In genomic region chr18:9681217-9681616, GRCh38 we compare ENCODE assay signal across 25 cellular contexts. TPM values are rescaled to one million over a fixed set of nuclear protein-coding genes. Genes with fewer than 3 reads are reported as not detected.
A peak's percentile ranks its signal among the peaks of the same experiment; 100 is the strongest.
DNase-seq lines count a peak whose midpoint lies in the region; ATAC-seq, FAIRE-seq and TF ChIP-seq lines count a peak whose summit lies in the region.
"Had no signal": no experiment of that assay in that cellular context is flagged by ENCODE, and none has a peak within 500 bp of the region (broad histone marks: within the 10 kb centered on the region; RNA-seq: fewer than 3 reads in every experiment).

No MANE protein-coding gene starts in this region.

- no peaks in the 10 kb centered on the region for H3K9me3 ChIP-seq in HCT116 (ENCODE audit: control insufficient read depth in 1 of 2, insufficient read depth in 1 of 2, low read depth in 1 of 2, low read length in 2 of 2)
- no peaks in the 10 kb centered on the region for H3K9me3 ChIP-seq in K562 (replicated peaks; ENCODE audit: control insufficient read depth, insufficient read depth, low read depth, low read length)
- H3K9me3 ChIP-seq in osteoblast (ENCODE audit: low read depth, low read length): no peaks in the 10 kb centered on the region
- H3K9me3 ChIP-seq: Caco-2 had no signal

- H3K9me3 Mint-ChIP-seq in activated CD4-positive, alpha-beta memory T cell treated with anti-CD3 and anti-CD28 coated beads for 36 hours: no peaks in the 10 kb centered on the region
- H3K9me3 Mint-ChIP-seq: CD8-positive, alpha-beta T cell; IgD-negative memory B cell had no signal

- H3K9me1 ChIP-seq in K562 (ENCODE audit: control insufficient read depth, insufficient read depth, low read length): no peaks in the 10 kb centered on the region

- H3K27me3 Mint-ChIP-seq in activated CD4-positive, alpha-beta memory T cell treated with anti-CD3 and anti-CD28 coated beads for 36 hours: peaks cover 17% of the 10 kb centered on the region

- H3K4me3 ChIP-seq in HCT116 (replicated peaks in 1 of 2; ENCODE audit: low read depth in 1 of 2, low read length in 2 of 2) (no peak overlapping the region), K562 (no peak overlapping the region), osteoblast (ENCODE audit: insufficient read depth, low read length) (no peak overlapping the region)
- H3K4me3 ChIP-seq: SK-N-MC had no signal

- no peak overlapping the region for H3K27ac Mint-ChIP-seq in activated CD4-positive, alpha-beta memory T cell treated with anti-CD3 and anti-CD28 coated beads for 36 hours
- H3K27ac Mint-ChIP-seq: CD8-positive, alpha-beta T cell had no signal

- intact Hi-C loops in HCT116 (cut with micrococcal nuclease): loop anchor here (5.0 kb wide), 1 partner anchor 609 kb away; no protein-coding TSS in a partner anchor
- intact Hi-C loops in K562 (cut with micrococcal nuclease): loop anchor here (5.0 to 10.0 kb wide), 5 partner anchors 121 to 286 kb away; partner anchors contain the start of gene VAPA
- intact Hi-C loops in activated CD4-positive, alpha-beta memory T cell treated with anti-CD3 and anti-CD28 coated beads for 36 hours (cut with micrococcal nuclease): no loop called here
- intact Hi-C loops in cardiac septum (cut with DNase I): loop anchor here (10.0 kb wide), 1 partner anchor 834 kb away; no protein-coding TSS in a partner anchor

- peaks cover 11% of the 10 kb centered on the region for H3K4me1 Mint-ChIP-seq in activated CD4-positive, alpha-beta memory T cell treated with anti-CD3 and anti-CD28 coated beads for 36 hours (ENCODE audit: low read depth)

- no peaks in the 10 kb centered on the region for H3K79me2 ChIP-seq in HCT116 (ENCODE audit: insufficient read depth, low read length)
- H3K79me2 ChIP-seq in K562 (ENCODE audit: control insufficient read depth, insufficient read depth, low read length): no peaks in the 10 kb centered on the region
- no peaks in the 10 kb centered on the region for H3K79me2 ChIP-seq in osteoblast (ENCODE audit: insufficient read depth, low read length)

- FAIRE-seq in K562 (lab: Jason Lieb, UNC): peak; percentile 15
- FAIRE-seq: GM12892, GM19239, H54, RCC 7860 had no signal

- in situ Hi-C loops in Caki2 (cut with HindIII; ENCODE audit: low pct_unique_long_range_greater_than_20kb, low sequenced_read_pairs) (no loop called here), K562 (cut with MboI) (no loop called here)

- no peak overlapping the region for H3K27ac ChIP-seq in HCT116 (ENCODE audit: low read depth, low read length)
- H3K27ac ChIP-seq in K562 (ENCODE audit: extremely low read depth, low read depth, low read length): peak overlapping the region; percentile 69
- no peak overlapping the region for H3K27ac ChIP-seq in osteoblast (ENCODE audit: low read depth, low read length)
- H3K27ac ChIP-seq: HL-60, SK-N-MC had no signal

- no TSS peak for BruUV-seq in HCT116 (replicated peaks; lab: Mats Ljungman, UMichigan)
- BruUV-seq in K562 (replicated peaks; lab: Mats Ljungman, UMichigan): no TSS peak

- POLR2A ChIA-PET in HCT116 (lab: Charles Lee) (no interaction called here), K562 (lab: Yijun Ruan, JAX) (interaction anchor here (0.7 to 0.9 kb wide), 4 partner anchors 9 to 180 kb away, joined by 3 to 4 read pairs (median 4); no protein-coding TSS in a partner anchor)
- POLR2A ChIA-PET in activated CD4-positive, alpha-beta memory T cell treated with anti-CD3 and anti-CD28 coated beads for 36 hours (lab: Charles Lee): no interaction called here

- H2AFZ ChIP-seq in HCT116 (ENCODE audit: low read depth, low read length, poor library complexity, severe bottlenecking) (peak overlapping the region; percentile 18), K562 (ENCODE audit: low read depth, low read length) (peak overlapping the region; percentile 80), osteoblast (ENCODE audit: low read length) (peak overlapping the region; percentile 23)

- H3K9me2 ChIP-seq in HCT116 (ENCODE audit: insufficient read depth): no peaks in the 10 kb centered on the region

- DNase-seq in Caki2 (ENCODE audit: low read depth): peak; percentile 18
- no peak for DNase-seq in HCT116 (ENCODE audit: low read depth, low spot score)
- peak in 2 of 4 experiments; percentile 40 to 72 for DNase-seq in K562 (ENCODE audit: extremely low read depth in 1 of 4, low spot score in 3 of 4)
- DNase-seq in osteoblast (ENCODE audit: insufficient read length, low spot score, missing footprints): no peak
- DNase-seq in activated CD4-positive, alpha-beta memory T cell treated with anti-CD3 and anti-CD28 coated beads for 36 hours: no peak
- DNase-seq in cardiac septum (ENCODE audit: low spot score): no peak
- DNase-seq: C1 segment of cervical spinal cord; Caco-2; CD8-positive, alpha-beta T cell; DMS 273 treated with DMSO at 0.1 percent for 48 hours; DND-41; NCI-H1105; NCI-H146; NCI-H1930; NCI-H2107; NCI-H524 treated with DMSO at 0.1 percent for 48 hours; SIG-M5 had no signal

- no peaks in the 10 kb centered on the region for H3K36me3 Mint-ChIP-seq in activated CD4-positive, alpha-beta memory T cell treated with anti-CD3 and anti-CD28 coated beads for 36 hours
- H3K36me3 Mint-ChIP-seq: CD8-positive, alpha-beta T cell had no signal

- H3K4me2 ChIP-seq in HCT116 (ENCODE audit: low read length): no peak overlapping the region
- H3K4me2 ChIP-seq in K562 (ENCODE audit: insufficient read depth, low read length): no peak overlapping the region
- no peak overlapping the region for H3K4me2 ChIP-seq in osteoblast (ENCODE audit: insufficient read depth, low read length)

- H3K27me3 ChIP-seq in HCT116 (ENCODE audit: insufficient read depth, low read length): no peaks in the 10 kb centered on the region
- H3K27me3 ChIP-seq in K562 (ENCODE audit: control insufficient read depth in 2 of 2, insufficient read depth in 2 of 2, low read length in 2 of 2): no peaks in the 10 kb centered on the region
- no peaks in the 10 kb centered on the region for H3K27me3 ChIP-seq in osteoblast (ENCODE audit: insufficient read depth, low read length)

- H3K4me1 ChIP-seq in HCT116 (ENCODE audit: control insufficient read depth in 1 of 2, insufficient read depth in 2 of 2, low read length in 2 of 2) (peaks cover 12 to 17% of the 10 kb centered on the region in 2 experiments), K562 (replicated peaks in 1 of 2; ENCODE audit: control insufficient read depth in 2 of 2, insufficient read depth in 2 of 2, low read length in 2 of 2) (peaks cover 10 to 39% of the 10 kb centered on the region in 2 experiments; a peak in 4 of 5 replicates), osteoblast (ENCODE audit: insufficient read depth, low read length) (peaks cover 28% of the 10 kb centered on the region)

- TF ChIP-seq CTCF in HCT116 (IDR thresholded peaks at IDR 0.05 in 2 of 3, conservative IDR thresholded peaks at IDR 0.05 in 1 of 3; ENCODE audit: borderline replicate concordance in 1 of 3, insufficient read depth in 1 of 3, low read depth in 2 of 3, low read length in 2 of 3) (no peak), K562 (IDR thresholded peaks at IDR 0.05 in 2 of 3, conservative IDR thresholded peaks at IDR 0.05 in 1 of 3; ENCODE audit: insufficient read depth in 2 of 3, low read depth in 1 of 3, low read length in 3 of 3) (no peak), osteoblast (IDR thresholded peaks at IDR 0.05; ENCODE audit: extremely low read depth, low read depth, low read length) (no peak)

- H3K36me3 ChIP-seq in HCT116 (ENCODE audit: control insufficient read depth in 1 of 2, insufficient read depth in 2 of 2, low read length in 2 of 2) (no peaks in the 10 kb centered on the region), K562 (ENCODE audit: control insufficient read depth, insufficient read depth, low read length) (no peaks in the 10 kb centered on the region), osteoblast (ENCODE audit: insufficient read depth, low read length) (no peaks in the 10 kb centered on the region)

- TF ChIP-seq EP300 in K562 (IDR thresholded peaks at IDR 0.05; ENCODE audit: low read length): 0 out of 2 replicates have a peak, but pooled peaks have one; percentile 23

- no peak overlapping the region for H3K4me3 Mint-ChIP-seq in activated CD4-positive, alpha-beta memory T cell treated with anti-CD3 and anti-CD28 coated beads for 36 hours
- H3K4me3 Mint-ChIP-seq: CD8-positive, alpha-beta T cell; IgD-negative memory B cell had no signal

- no peak for ATAC-seq in HCT116
- peak; percentile 48 for ATAC-seq in K562
- no peak for ATAC-seq in GM19023 (IDR thresholded peaks at IDR 0.05; ENCODE audit: unreplicated experiment)
- ATAC-seq: CD8-positive, alpha-beta T cell had no signal

- H3K9ac ChIP-seq in HCT116 (ENCODE audit: low read length): no peak overlapping the region
- 0 out of 4 replicates have a peak overlapping the region, but pooled peaks of 1 of the 2 experiments have one; percentile 10 for H3K9ac ChIP-seq in K562 (ENCODE audit: insufficient read depth in 1 of 2, low read depth in 2 of 2, low read length in 2 of 2)

- CTCF ChIA-PET in HCT116 (lab: Charles Lee) (no interaction called here), K562 (lab: Yijun Ruan, JAX; ENCODE audit: low intra/inter-chr PET ratio) (no interaction called here)
- CTCF ChIA-PET in activated CD4-positive, alpha-beta memory T cell treated with anti-CD3 and anti-CD28 coated beads for 36 hours (lab: Charles Lee): no interaction called here

- TF ChIP-seq POLR2A in HCT116 (IDR thresholded peaks at IDR 0.05; ENCODE audit: borderline replicate concordance, extremely low read depth, insufficient read depth, insufficient read length): no peak
- no peak for TF ChIP-seq POLR2A in K562 (conservative IDR thresholded peaks at IDR 0.05)

- WGBS in K562 (ENCODE audit: insufficient coverage, low coverage, missing lambda C conversion rate): 7% methylated on average over 1 of the region's 1 CpG

- RAD21 ChIA-PET in HCT116 (lab: Charles Lee; ENCODE audit: low non-redundant PET in 1 of 2, low total read pairs in 2 of 2, uncharacterized antibody in 2 of 2, unreplicated experiment in 2 of 2): no interaction called here

- H4K20me1 ChIP-seq in HCT116 (ENCODE audit: insufficient read depth) (no peaks in the 10 kb centered on the region), K562 (replicated peaks; ENCODE audit: control insufficient read depth, insufficient read depth, low read length) (no peaks in the 10 kb centered on the region), osteoblast (ENCODE audit: insufficient read depth, low read length) (no peaks in the 10 kb centered on the region)

- TF ChIP-seq RAD21 in HCT116 (IDR thresholded peaks at IDR 0.05; ENCODE audit: low read depth) (no peak), K562 (CRISPR knock-in tag; conservative IDR thresholded peaks at IDR 0.05 in 1 of 2, IDR thresholded peaks at IDR 0.05 in 1 of 2) (0 out of 4 replicates have a peak, but pooled peaks of 1 of the 2 experiments have one; percentile 10)

RNA-seq across cellular contexts. Expression of gene RAB31, which starts 26.9 kb away (rescaled TPM):
- total RNA-seq in Caki2 (2014; rRNA removed; shearing (Covaris generic); ENCODE audit: low replicate concordance): 14.2 and 18.3 TPM in 2 replicates
- 46.9 TPM for total RNA-seq in HCT116 (2021; ENCODE audit: unreplicated experiment)
- 17.8 and 18.6 TPM in 2 replicates for polyA plus RNA-seq in HCT116 (2012)
- 62.1 and 65.0 TPM in 2 replicates for total RNA-seq in K562 (2011; cell fraction: chromatin; rRNA removed; ENCODE audit: low replicate concordance)
- 26.5 and 31.9 TPM in 2 replicates for total RNA-seq in K562 (2011; cell fraction: nucleolus; rRNA removed)
- total RNA-seq in K562 (2011; cell fraction: nucleoplasm; rRNA removed): 43.2 and 112 TPM in 2 replicates
- total RNA-seq in K562 (2014; rRNA removed): 34.9 and 43.1 TPM in 2 replicates
- 44.1 and 51.7 TPM in 2 replicates for total RNA-seq in K562 (2014; rRNA removed; fragmentation: Illumina TruSeq; extraction: Trizol)
- 36.8 and 41.3 TPM in 2 replicates for total RNA-seq in K562 (2015; rRNA removed; fragmentation: Illumina TruSeq; extraction: Trizol)
- 57.7 and 66.1 TPM in 2 replicates for total RNA-seq in K562 (2021)
- 32.8 and 70.4 TPM in 2 replicates for polyA plus RNA-seq in K562 (2011; rRNA removed)
- 26.1 and 28.8 TPM in 2 replicates for polyA plus RNA-seq in K562 (2011; cell fraction: cytosol; rRNA removed)
- 33.7 and 65.3 TPM in 2 replicates for polyA plus RNA-seq in K562 (2011; cell fraction: nucleus; rRNA removed)
- polyA plus RNA-seq in K562 (2012): 37.3 and 45.1 TPM in 2 replicates
- 47.9 and 50.9 TPM in 2 replicates for polyA plus RNA-seq in K562 (2014; fragmentation: Illumina TruSeq; extraction: Trizol)
- polyA plus RNA-seq in K562 (2014; fragmentation: Nextera tagmentation; extraction: Ambion mirVana): 10 to 100 TPM; 20.7 to 25.6 TPM
- 25.6 and 29.0 TPM in 2 replicates for polyA plus RNA-seq in K562 (2014; rRNA removed)
- polyA minus RNA-seq in K562 (2011; rRNA and poly(A)+ RNA removed): 89.7 and 166 TPM in 2 replicates
- 27.4 and 41.0 TPM in 2 replicates for polyA minus RNA-seq in K562 (2011; cell fraction: cytosol; rRNA and poly(A)+ RNA removed)
- 32.4 and 49.9 TPM in 2 replicates for polyA minus RNA-seq in K562 (2011; cell fraction: nucleus; rRNA and poly(A)+ RNA removed)
- total RNA-seq in osteoblast: 120 and 144 TPM in 2 replicates
- total RNA-seq in activated CD4-positive, alpha-beta memory T cell treated with anti-CD3 and anti-CD28 coated beads for 36 hours: under 1 TPM; 0.58 to 0.71 TPM
- 32.2 TPM for total RNA-seq in cardiac septum

Comparison
In these comparisons a context has a peak if more than half of its experiments do, and no peak if none do; other contexts are left out.
1. H2AFZ ChIP-seq: peak in every context shown above with its lines; median percentile 80 in K562; 23 in osteoblast; 18 in HCT116.